28 cellular contexts compared by ENCODE assay signal in genomic region chr1:165501351-165501974, GRCh38. TPM values are rescaled to one million over a fixed set of nuclear protein-coding genes. Genes with fewer than 3 reads are reported as not detected.
"Had no signal": no experiment of that assay in that cellular context is flagged by ENCODE, and none has a peak within 500 bp of the region (broad histone marks: within the 10 kb centered on the region; RNA-seq: fewer than 3 reads in every experiment).

No MANE protein-coding gene starts in this region.

- H3K4me2 ChIP-seq: smooth muscle cell had no signal

- ATAC-seq: activated CD4-positive, alpha-beta T cell treated with anti-CD3 and anti-CD28 coated beads for 36 hours; gastroesophageal sphincter; sciatic nerve; stimulated activated naive B cell treated with anti-CD40 and anti-IgM and Interleukin-4, amounts not matched to agents 10 μg/mL and 1 μg/mL and 100 μg/mL, for 72 hours had no signal

- H3K27me3 ChIP-seq: gastroesophageal sphincter, testis, uterus had no signal

- H3K9me3 ChIP-seq: gastroesophageal sphincter, testis, uterus had no signal

- H2AFZ ChIP-seq: parathyroid adenoma had no signal

- H3K4me1 ChIP-seq: gastroesophageal sphincter, parathyroid adenoma, testis, uterus had no signal

- DNase-seq: activated B cell treated with CpG ODN at 0.5 μM for 24 hours; activated CD4-positive, alpha-beta T cell treated with anti-CD3 and anti-CD28 coated beads for 36 hours; activated CD4-positive, alpha-beta T cell treated with anti-CD3 and anti-CD28 coated beads, Interleukin-2, amount 50 U/mL, for 4 hours; activated CD8-positive, alpha-beta memory T cell treated with anti-CD3 and anti-CD28 coated beads, Interleukin-2, amount 50 U/mL, for 48 hours; activated naive CD4-positive, alpha-beta T cell treated with anti-CD3 and anti-CD28 coated beads for 36 hours; activated naive CD8-positive, alpha-beta T cell treated with anti-CD3 and anti-CD28 coated beads, Interleukin-2, amount 10 ng/mL, durations not matched to agents 7 days and 5 days; activated T-cell treated with anti-CD3 and anti-CD28 coated beads, Interleukin-2, amount 50 U/mL, for 48 hours; amniotic stem cell; cerebellar nuclear complex; endodermal cell; head of caudate nucleus; kidney; stimulated activated CD4-positive, alpha-beta T cell treated with anti-CD3 and anti-CD28 coated beads, Interleukin-2, amount 100 ng/mL, for 48 hours; stimulated activated CD8-positive, alpha-beta memory T cell treated with anti-CD3 and anti-CD28 coated beads, Interleukin-4, amount 100 ng/mL, for 48 hours; stimulated activated naive B cell treated with anti-CD40 and anti-IgM and Interleukin-4, amounts not matched to agents 10 μg/mL and 1 μg/mL and 100 μg/mL, for 72 hours; testis; uterus had no signal

- H3K36me3 ChIP-seq: gastroesophageal sphincter, uterus had no signal

- H3K27ac ChIP-seq: coronary artery, epithelial cell of prostate, gastroesophageal sphincter, parathyroid adenoma, testis, uterus had no signal

- H3K4me3 ChIP-seq: coronary artery, gastroesophageal sphincter, smooth muscle cell, testis, uterus had no signal

- H3K79me2 ChIP-seq: parathyroid adenoma had no signal

- FAIRE-seq: bronchial epithelial cell, kidney had no signal

RNA-seq across cellular contexts. Expression of gene LRRC52, which starts 42.3 kb away (rescaled TPM):
- total RNA-seq: activated B cell treated with CpG ODN at 0.5 μM for 24 hours; activated CD4-positive, alpha-beta T cell treated with anti-CD3 and anti-CD28 coated beads for 36 hours; activated CD8-positive, alpha-beta memory T cell treated with anti-CD3 and anti-CD28 coated beads for 36 hours; activated naive CD4-positive, alpha-beta T cell treated with anti-CD3 and anti-CD28 coated beads for 36 hours; activated naive CD8-positive, alpha-beta T cell treated with anti-CD3 and anti-CD28 coated beads, Interleukin-2, amount 10 ng/mL, durations not matched to agents 7 days and 5 days; bronchial epithelial cell; endodermal cell; gastroesophageal sphincter; kidney; lower leg skin; mononuclear cell; myocyte; sciatic nerve; smooth muscle cell; uterus had no signal

RNA-seq across cellular contexts. Expression of gene RXRG, which starts 56.5 kb away (rescaled TPM):
- total RNA-seq: activated B cell treated with CpG ODN at 0.5 μM for 24 hours; activated CD8-positive, alpha-beta memory T cell treated with anti-CD3 and anti-CD28 coated beads for 36 hours; activated naive CD4-positive, alpha-beta T cell treated with anti-CD3 and anti-CD28 coated beads for 36 hours; activated naive CD8-positive, alpha-beta T cell treated with anti-CD3 and anti-CD28 coated beads, Interleukin-2, amount 10 ng/mL, durations not matched to agents 7 days and 5 days; bronchial epithelial cell; mononuclear cell; smooth muscle cell had no signal
